In the genomic region with DNA sequence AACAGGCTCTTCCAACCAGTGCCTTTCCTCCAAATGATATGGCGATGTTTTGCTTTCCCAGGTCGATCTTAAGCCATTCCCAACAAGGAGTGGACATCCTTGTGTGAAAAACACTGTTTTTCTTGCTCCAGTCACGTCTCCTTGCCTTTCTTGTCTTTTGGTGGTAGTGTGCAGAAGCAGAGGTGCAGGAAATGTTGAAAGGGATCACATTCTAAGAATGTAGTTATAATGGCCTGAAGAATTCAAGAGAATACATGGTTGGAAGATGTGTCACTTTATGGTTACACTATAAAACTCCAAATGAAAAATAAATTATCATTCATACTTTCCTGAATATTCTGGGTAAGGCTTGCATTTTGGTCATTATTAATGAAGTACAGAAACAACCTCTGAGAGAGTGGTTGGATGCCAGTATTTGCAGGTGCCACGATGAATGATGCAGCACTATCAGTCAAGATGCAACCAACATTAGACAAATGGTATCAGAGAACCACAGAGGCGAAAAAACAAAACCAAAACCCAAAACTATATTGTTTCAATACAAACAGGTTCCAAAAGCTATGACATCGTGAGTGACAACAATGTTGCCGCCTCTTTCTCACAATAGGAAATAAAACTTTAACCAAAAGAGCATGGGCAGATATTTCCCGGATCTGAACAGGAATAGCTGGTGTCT, we compare ENCODE assay signal across 1 cellular context.
TF ChIP-seq lines count a peak whose summit lies in the region.

No MANE protein-coding gene starts in this region.

TF ChIP-seq in HepG2, 621 proteins besides CTCF, POLR2A, EP300 and RAD21:
- TF ChIP-seq SMARCC2 (IDR thresholded peaks at IDR 0.05) (no peak), PHB2 (IDR thresholded peaks at IDR 0.05; ENCODE audit: partially characterized antibody) (no peak), HCFC1 (IDR thresholded peaks at IDR 0.05; ENCODE audit: low read depth, low read length) (no peak), NBN (conservative IDR thresholded peaks at IDR 0.05) (no peak), HNRNPUL1 (IDR thresholded peaks at IDR 0.05; ENCODE audit: low read depth, low read length) (no peak), ZKSCAN1 (IDR thresholded peaks at IDR 0.05; ENCODE audit: low read length) (no peak), IKZF4 (CRISPR knock-in tag; IDR thresholded peaks at IDR 0.05; ENCODE audit: borderline replicate concordance, low read depth, not compliant biosample characterization) (no peak), ZNF331 (CRISPR knock-in tag; IDR thresholded peaks at IDR 0.05) (no peak), ZNF431 (CRISPR knock-in tag; IDR thresholded peaks at IDR 0.05; ENCODE audit: borderline replicate concordance, low read depth) (no peak), KDM5B (CRISPR knock-in tag; IDR thresholded peaks at IDR 0.05; ENCODE audit: borderline replicate concordance) (no peak), ZNF205 (CRISPR knock-in tag; IDR thresholded peaks at IDR 0.05) (no peak), ZNF83 (CRISPR knock-in tag; IDR thresholded peaks at IDR 0.05; ENCODE audit: borderline replicate concordance) (no peak), RARG (CRISPR knock-in tag; IDR thresholded peaks at IDR 0.05; ENCODE audit: low read depth) (no peak)
- TF ChIP-seq, protein P1, sequence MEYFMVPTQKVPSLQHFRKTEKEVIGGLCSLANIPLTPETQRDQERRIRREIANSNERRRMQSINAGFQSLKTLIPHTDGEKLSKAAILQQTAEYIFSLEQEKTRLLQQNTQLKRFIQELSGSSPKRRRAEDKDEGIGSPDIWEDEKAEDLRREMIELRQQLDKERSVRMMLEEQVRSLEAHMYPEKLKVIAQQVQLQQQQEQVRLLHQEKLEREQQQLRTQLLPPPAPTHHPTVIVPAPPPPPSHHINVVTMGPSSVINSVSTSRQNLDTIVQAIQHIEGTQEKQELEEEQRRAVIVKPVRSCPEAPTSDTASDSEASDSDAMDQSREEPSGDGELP (IDR thresholded peaks at IDR 0.05; ENCODE audit: borderline replicate concordance, low read depth), result no peak
- TF ChIP-seq, protein P2, sequence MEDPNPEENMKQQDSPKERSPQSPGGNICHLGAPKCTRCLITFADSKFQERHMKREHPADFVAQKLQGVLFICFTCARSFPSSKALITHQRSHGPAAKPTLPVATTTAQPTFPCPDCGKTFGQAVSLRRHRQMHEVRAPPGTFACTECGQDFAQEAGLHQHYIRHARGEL (CRISPR knock-in tag; IDR thresholded peaks at IDR 0.05), result no peak
- TF ChIP-seq, protein P3, sequence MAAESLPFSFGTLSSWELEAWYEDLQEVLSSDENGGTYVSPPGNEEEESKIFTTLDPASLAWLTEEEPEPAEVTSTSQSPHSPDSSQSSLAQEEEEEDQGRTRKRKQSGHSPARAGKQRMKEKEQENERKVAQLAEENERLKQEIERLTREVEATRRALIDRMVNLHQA (CRISPR knock-in tag; IDR thresholded peaks at IDR 0.05), result no peak
- TF ChIP-seq, protein P4, sequence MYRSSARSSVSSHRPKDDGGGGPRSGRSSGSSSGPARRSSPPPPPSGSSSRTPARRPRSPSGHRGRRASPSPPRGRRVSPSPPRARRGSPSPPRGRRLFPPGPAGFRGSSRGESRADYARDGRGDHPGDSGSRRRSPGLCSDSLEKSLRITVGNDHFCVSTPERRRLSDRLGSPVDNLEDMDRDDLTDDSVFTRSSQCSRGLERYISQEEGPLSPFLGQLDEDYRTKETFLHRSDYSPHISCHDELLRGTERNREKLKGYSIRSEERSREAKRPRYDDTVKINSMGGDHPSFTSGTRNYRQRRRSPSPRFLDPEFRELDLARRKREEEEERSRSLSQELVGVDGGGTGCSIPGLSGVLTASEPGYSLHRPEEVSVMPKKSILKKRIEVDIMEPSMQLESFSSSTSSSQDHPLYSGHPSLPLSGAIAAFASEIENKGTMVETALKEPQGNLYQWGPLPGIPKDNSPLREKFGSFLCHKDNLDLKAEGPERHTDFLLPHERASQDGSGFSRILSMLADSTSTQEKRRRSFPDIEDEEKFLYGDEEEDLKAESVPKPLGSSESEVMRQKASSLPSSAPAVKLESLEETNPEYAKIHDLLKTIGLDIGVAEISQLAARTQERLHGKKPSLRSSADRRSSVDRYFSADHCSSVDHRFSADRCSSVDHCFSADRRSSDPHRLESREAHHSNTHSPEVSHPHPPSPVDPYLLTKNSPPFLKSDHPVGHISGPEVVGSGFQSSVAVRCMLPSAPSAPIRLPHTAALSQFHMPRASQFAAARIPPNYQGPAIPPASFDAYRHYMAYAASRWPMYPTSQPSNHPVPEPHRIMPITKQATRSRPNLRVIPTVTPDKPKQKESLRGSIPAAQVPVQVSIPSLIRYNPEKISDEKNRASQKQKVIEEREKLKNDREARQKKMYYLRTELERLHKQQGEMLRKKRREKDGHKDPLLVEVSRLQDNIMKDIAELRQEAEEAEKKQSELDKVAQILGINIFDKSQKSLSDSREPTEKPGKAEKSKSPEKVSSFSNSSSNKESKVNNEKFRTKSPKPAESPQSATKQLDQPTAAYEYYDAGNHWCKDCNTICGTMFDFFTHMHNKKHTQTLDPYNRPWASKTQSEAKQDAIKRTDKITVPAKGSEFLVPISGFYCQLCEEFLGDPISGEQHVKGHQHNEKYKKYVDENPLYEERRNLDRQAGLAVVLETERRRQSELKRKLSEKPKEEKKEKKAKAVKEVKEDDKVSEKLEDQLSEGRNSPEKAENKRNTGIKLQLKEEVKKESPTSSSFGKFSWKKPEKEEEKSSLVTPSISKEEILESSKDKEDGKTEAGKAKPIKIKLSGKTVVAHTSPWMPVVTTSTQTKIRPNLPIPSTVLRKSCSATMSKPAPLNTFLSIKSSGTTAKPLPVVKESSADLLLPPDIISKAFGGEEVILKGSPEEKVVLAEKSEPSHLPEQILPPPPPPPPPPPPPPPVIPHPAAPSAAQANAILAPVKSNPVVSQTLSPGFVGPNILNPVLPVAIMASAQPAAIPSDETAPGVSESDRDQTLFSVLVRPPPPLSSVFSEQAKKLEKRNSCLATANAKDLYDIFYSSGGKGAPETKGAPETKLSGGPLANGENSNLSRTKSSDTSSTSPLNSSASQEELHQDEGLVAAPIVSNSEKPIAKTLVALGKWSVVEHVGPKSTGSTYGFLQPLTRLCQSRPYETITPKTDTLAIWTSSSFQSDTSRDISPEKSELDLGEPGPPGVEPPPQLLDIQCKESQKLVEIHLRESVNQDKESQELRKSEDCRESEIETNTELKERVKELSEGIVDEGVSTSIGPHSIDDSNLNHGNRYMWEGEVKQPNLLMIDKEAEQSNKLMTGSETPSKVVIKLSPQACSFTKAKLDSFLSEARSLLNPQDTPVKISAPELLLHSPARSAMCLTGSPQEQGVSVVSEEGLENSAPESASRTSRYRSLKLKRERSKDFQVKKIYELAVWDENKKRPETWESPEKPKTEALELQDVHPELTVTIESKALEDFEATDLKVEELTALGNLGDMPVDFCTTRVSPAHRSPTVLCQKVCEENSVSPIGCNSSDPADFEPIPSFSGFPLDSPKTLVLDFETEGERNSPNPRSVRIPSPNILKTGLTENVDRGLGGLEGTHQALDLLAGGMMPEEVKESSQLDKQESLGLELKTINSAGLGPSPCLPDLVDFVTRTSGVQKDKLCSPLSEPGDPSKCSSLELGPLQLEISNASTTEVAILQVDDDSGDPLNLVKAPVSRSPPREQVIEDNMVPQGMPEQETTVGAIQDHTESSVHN (CRISPR knock-in tag; IDR thresholded peaks at IDR 0.05), result no peak
- TF ChIP-seq, protein P5, sequence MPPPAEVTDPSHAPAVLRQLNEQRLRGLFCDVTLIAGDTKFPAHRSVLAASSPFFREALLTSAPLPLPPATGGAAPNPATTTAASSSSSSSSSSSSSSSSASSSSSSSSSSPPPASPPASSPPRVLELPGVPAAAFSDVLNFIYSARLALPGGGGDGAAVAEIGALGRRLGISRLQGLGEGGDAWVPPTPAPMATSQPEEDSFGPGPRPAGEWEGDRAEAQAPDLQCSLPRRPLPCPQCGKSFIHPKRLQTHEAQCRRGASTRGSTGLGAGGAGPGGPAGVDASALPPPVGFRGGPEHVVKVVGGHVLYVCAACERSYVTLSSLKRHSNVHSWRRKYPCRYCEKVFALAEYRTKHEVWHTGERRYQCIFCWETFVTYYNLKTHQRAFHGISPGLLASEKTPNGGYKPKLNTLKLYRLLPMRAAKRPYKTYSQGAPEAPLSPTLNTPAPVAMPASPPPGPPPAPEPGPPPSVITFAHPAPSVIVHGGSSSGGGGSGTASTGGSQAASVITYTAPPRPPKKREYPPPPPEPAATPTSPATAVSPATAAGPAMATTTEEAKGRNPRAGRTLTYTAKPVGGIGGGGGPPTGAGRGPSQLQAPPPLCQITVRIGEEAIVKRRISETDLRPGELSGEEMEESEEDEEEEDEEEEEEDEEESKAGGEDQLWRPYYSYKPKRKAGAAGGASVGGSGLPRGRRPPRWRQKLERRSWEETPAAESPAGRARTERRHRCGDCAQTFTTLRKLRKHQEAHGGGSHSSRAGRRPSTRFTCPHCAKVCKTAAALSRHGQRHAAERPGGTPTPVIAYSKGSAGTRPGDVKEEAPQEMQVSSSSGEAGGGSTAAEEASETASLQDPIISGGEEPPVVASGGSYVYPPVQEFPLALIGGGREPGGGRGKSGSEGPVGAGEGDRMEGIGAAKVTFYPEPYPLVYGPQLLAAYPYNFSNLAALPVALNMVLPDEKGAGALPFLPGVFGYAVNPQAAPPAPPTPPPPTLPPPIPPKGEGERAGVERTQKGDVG (CRISPR knock-in tag; IDR thresholded peaks at IDR 0.05; ENCODE audit: borderline replicate concordance), result no peak
- TF ChIP-seq, protein P6, sequence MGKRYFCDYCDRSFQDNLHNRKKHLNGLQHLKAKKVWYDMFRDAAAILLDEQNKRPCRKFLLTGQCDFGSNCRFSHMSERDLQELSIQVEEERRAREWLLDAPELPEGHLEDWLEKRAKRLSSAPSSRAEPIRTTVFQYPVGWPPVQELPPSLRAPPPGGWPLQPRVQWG (CRISPR knock-in tag; IDR thresholded peaks at IDR 0.05; ENCODE audit: borderline replicate concordance, low read depth), result no peak
